28 cellular contexts compared by ENCODE assay signal in genomic region chr13:97798836-97799235, GRCh38.
DNase-seq lines count a peak whose midpoint lies in the region; ATAC-seq and TF ChIP-seq lines count a peak whose summit lies in the region.
"Had no signal": no experiment of that assay in that cellular context is flagged by ENCODE, and none has a peak within 500 bp of the region (broad histone marks: within the 10 kb centered on the region; RNA-seq: fewer than 3 reads in every experiment).

No MANE protein-coding gene starts in this region.

- no peak overlapping the region for H2BK15ac ChIP-seq in IMR-90 (ENCODE audit: low read depth, low read length)

- H3K36me3 ChIP-seq in heart right ventricle (no peaks in the 10 kb centered on the region), IMR-90 (ENCODE audit: control insufficient read depth, insufficient read depth, low read length) (no peaks in the 10 kb centered on the region)
- H3K36me3 ChIP-seq: SJSA1, upper lobe of right lung, WERI-Rb-1 had no signal

- H2AFZ ChIP-seq in IMR-90 (replicated peaks; ENCODE audit: low read length, poor library complexity) = no peak overlapping the region

- CTCF ChIA-PET in IMR-90 (lab: Yijun Ruan, JAX) = interaction anchor here (0.7 kb wide), 1 partner anchor 8 kb away, joined by 3 read pairs; no protein-coding TSS in a partner anchor

- peak overlapping the region; percentile 55; the same call in 1 of the 2 replicates for H3K4me2 ChIP-seq in IMR-90 (ENCODE audit: low read depth, low read length)

- H4K8ac ChIP-seq in IMR-90 (ENCODE audit: low read depth in 2 of 2, low read length in 2 of 2) = no peak overlapping the region

- TF ChIP-seq CTCF in heart right ventricle (IDR thresholded peaks at IDR 0.05) (no peak), IMR-90 (conservative IDR thresholded peaks at IDR 0.05; ENCODE audit: low read depth, low read length) (no peak), fibroblast of mammary gland (conservative IDR thresholded peaks at IDR 0.05; ENCODE audit: control insufficient read depth, insufficient read depth, low read depth, low read length) (no peak)

- H4K20me1 ChIP-seq in IMR-90 (ENCODE audit: insufficient read depth, low read length) = no peaks in the 10 kb centered on the region

- no peaks in the 10 kb centered on the region for H3K4me1 ChIP-seq in heart right ventricle
- peaks cover 2% of the 10 kb centered on the region; the same call in 1 of the 2 replicates for H3K4me1 ChIP-seq in IMR-90 (ENCODE audit: control insufficient read depth, insufficient read depth, low read length)
- H3K4me1 ChIP-seq: foreskin keratinocyte, SJSA1, upper lobe of right lung had no signal

- no peak for TF ChIP-seq POLR2A in IMR-90 (IDR thresholded peaks at IDR 0.05; ENCODE audit: low read depth, low read length)

- H2BK20ac ChIP-seq in IMR-90 (ENCODE audit: low read depth, low read length) = no peak overlapping the region

- H2BK120ac ChIP-seq in IMR-90 (ENCODE audit: low read depth, low read length) = no peak overlapping the region

- POLR2A ChIA-PET in IMR-90 (lab: Charles Lee; ENCODE audit: unreplicated experiment) = no interaction called here

- H2BK5ac ChIP-seq in IMR-90 (ENCODE audit: low read depth, low read length, poor library complexity, severe bottlenecking) = no peak overlapping the region

- H3K4ac ChIP-seq in IMR-90 (ENCODE audit: low read depth, low read length) = no peak overlapping the region

- H3K9me3 Mint-ChIP-seq in activated naive CD8-positive, alpha-beta T cell treated with anti-CD3 and anti-CD28 coated beads, Interleukin-2, amount 50 U/mL, for 24 hours = peaks cover 25% of the 10 kb centered on the region

- no peaks in the 10 kb centered on the region for H3K4me1 Mint-ChIP-seq in activated naive CD8-positive, alpha-beta T cell treated with anti-CD3 and anti-CD28 coated beads, Interleukin-2, amount 50 U/mL, for 24 hours
- H3K4me1 Mint-ChIP-seq: activated CD4-positive, alpha-beta T cell treated with anti-CD3 and anti-CD28 coated beads, Interleukin-2, amount 10 ng/mL, durations not matched to agents 24 days and 14 days; activated naive CD8-positive, alpha-beta T cell treated with anti-CD3 and anti-CD28 coated beads for 36 hours; B cell; natural killer cell had no signal

- no peak overlapping the region for H3K14ac ChIP-seq in IMR-90 (replicated peaks; ENCODE audit: low read depth, low read length)

- no peak overlapping the region for H4K91ac ChIP-seq in IMR-90 (ENCODE audit: insufficient read depth, low read depth, low read length)

- no peaks in the 10 kb centered on the region for H3K9me1 ChIP-seq in IMR-90 (ENCODE audit: insufficient read depth, low read length)

- no peak overlapping the region for H3K18ac ChIP-seq in IMR-90 (ENCODE audit: low read depth, low read length)

- peaks cover 0 to 19% (median 13%) of the 10 kb centered on the region in 11 donors for H3K9me3 ChIP-seq in heart right ventricle
- no peaks in the 10 kb centered on the region for H3K9me3 ChIP-seq in IMR-90 (ENCODE audit: control insufficient read depth, insufficient read depth, low read length)

- BruUV-seq in IMR-90 (replicated peaks; lab: Mats Ljungman, UMichigan) = no TSS peak

- no peak overlapping the region for H3K4me3 ChIP-seq in heart right ventricle
- H3K4me3 ChIP-seq in IMR-90 (ENCODE audit: insufficient read depth, low read depth, low read length) = no peak overlapping the region
- H3K4me3 ChIP-seq in fibroblast of mammary gland (ENCODE audit: control insufficient read depth, low read depth, low read length) = no peak overlapping the region
- H3K4me3 ChIP-seq: mucosa of descending colon, SJSA1, skin epidermis, upper lobe of right lung had no signal

- no peak overlapping the region for H4K5ac ChIP-seq in IMR-90 (ENCODE audit: low read depth, low read length)

- peaks cover 10% of the 10 kb centered on the region for H3K27me3 Mint-ChIP-seq in activated naive CD8-positive, alpha-beta T cell treated with anti-CD3 and anti-CD28 coated beads, Interleukin-2, amount 50 U/mL, for 24 hours
- H3K27me3 Mint-ChIP-seq: activated CD4-positive, alpha-beta T cell treated with anti-CD3 and anti-CD28 coated beads, Interleukin-2, amount 10 ng/mL, durations not matched to agents 24 days and 14 days had no signal

- DNase-seq in Right ventricle myocardium superior (no peak), heart right ventricle (no peak), IMR-90 (peak; percentile 15), fibroblast of mammary gland (ENCODE audit: low read depth) (peak; percentile 90), smooth muscle cell of the brain vasculature (ENCODE audit: low read depth, low spot score) (peak; percentile 88), globus pallidus (ENCODE audit: low spot score) (no peak)
- no peak for DNase-seq in activated naive CD8-positive, alpha-beta T cell treated with anti-CD3 and anti-CD28 coated beads, Interleukin-2, amount 50 U/mL, for 24 hours
- DNase-seq: activated CD4-positive, alpha-beta T cell treated with anti-CD3 and anti-CD28 coated beads, Interleukin-2, amount 10 ng/mL, durations not matched to agents 24 days and 14 days; activated effector memory CD4-positive, alpha-beta T cell treated with Interleukin-2 at 50 U/mL for 16 hours; activated naive CD8-positive, alpha-beta T cell treated with anti-CD3 and anti-CD28 coated beads for 36 hours; activated T-cell treated with anti-CD3 and anti-CD28 coated beads, Interleukin-2, amount 50 U/mL, for 1 hour; CD8-positive, alpha-beta T cell; cerebellar nuclear complex; foreskin keratinocyte; kidney glomerular epithelial cell; mucosa of descending colon; natural killer cell; NCI-H1092; NCI-H1694; NCI-H446 treated with DMSO at 0.1 percent for 48 hours; stimulated activated naive CD4-positive, alpha-beta T cell; T1000; upper lobe of right lung; WERI-Rb-1 had no signal

- no peaks in the 10 kb centered on the region for H3K36me3 Mint-ChIP-seq in activated naive CD8-positive, alpha-beta T cell treated with anti-CD3 and anti-CD28 coated beads, Interleukin-2, amount 50 U/mL, for 24 hours (ENCODE audit: low read depth)
- H3K36me3 Mint-ChIP-seq: activated naive CD8-positive, alpha-beta T cell treated with anti-CD3 and anti-CD28 coated beads for 36 hours; CD8-positive, alpha-beta T cell had no signal

- H2AK5ac ChIP-seq in IMR-90 (ENCODE audit: low read depth, low read length) = no peak overlapping the region

- 81 to 84% methylated on average over 7 of the region's 7 CpGs for WGBS in heart right ventricle, 2 donors
- WGBS in IMR-90 (ENCODE audit: extremely low coverage in 2 of 2, insufficient read length in 1 of 2), 2 experiments = 8% methylated on average over 6 of the region's 7 CpGs; no CpG with 5 or more reads in 1 of the 2 experiments

- in situ Hi-C loops in IMR-90 (cut with MboI; ENCODE audit: low sequenced_read_pairs) = no loop called here

- H3K27me3 ChIP-seq in heart right ventricle (no peaks in the 10 kb centered on the region), IMR-90 (ENCODE audit: control insufficient read depth, insufficient read depth, low read length) (peaks cover 9% of the 10 kb centered on the region)
- H3K27me3 ChIP-seq: SJSA1, upper lobe of right lung had no signal

- no peak overlapping the region for H3K23ac ChIP-seq in IMR-90 (ENCODE audit: low read depth, low read length)

- no peak overlapping the region for H3K9ac ChIP-seq in IMR-90 (ENCODE audit: low read depth, low read length)

- TF ChIP-seq RAD21 in IMR-90 (IDR thresholded peaks at IDR 0.05; ENCODE audit: low read length) = no peak

- ATAC-seq in Right ventricle myocardium superior (ENCODE audit: poor library complexity) = peak; percentile 41
- no peak for ATAC-seq in heart right ventricle
- ATAC-seq in IMR-90 (ENCODE audit: low read depth) = peak; percentile 59
- ATAC-seq in activated naive CD8-positive, alpha-beta T cell treated with anti-CD3 and anti-CD28 coated beads, Interleukin-2, amount 50 U/mL, for 24 hours = no peak
- ATAC-seq in GM21786 (IDR thresholded peaks at IDR 0.05; ENCODE audit: unreplicated experiment) = no peak
- ATAC-seq: CD8-positive, alpha-beta T cell; foreskin keratinocyte; mucosa of descending colon; natural killer cell; upper lobe of right lung had no signal

- no peak overlapping the region for H3K4me3 Mint-ChIP-seq in activated naive CD8-positive, alpha-beta T cell treated with anti-CD3 and anti-CD28 coated beads, Interleukin-2, amount 50 U/mL, for 24 hours
- H3K4me3 Mint-ChIP-seq: activated CD4-positive, alpha-beta T cell treated with anti-CD3 and anti-CD28 coated beads, Interleukin-2, amount 10 ng/mL, durations not matched to agents 24 days and 14 days; activated naive CD8-positive, alpha-beta T cell treated with anti-CD3 and anti-CD28 coated beads for 36 hours; B cell; CD8-positive, alpha-beta T cell; natural killer cell had no signal

- no peaks in the 10 kb centered on the region for H3K79me1 ChIP-seq in IMR-90 (ENCODE audit: low read depth in 1 of 2, low read length in 2 of 2)

- dilution Hi-C loops in IMR-90 (cut with HindIII; ENCODE audit: low sequenced_read_pairs, unreplicated experiment) = no loop called here

- no peak overlapping the region for H3K56ac ChIP-seq in IMR-90 (ENCODE audit: extremely low read depth, insufficient read depth, low read length)

- intact Hi-C loops in Right ventricle myocardium superior (cut with DNase I) = no loop called here
- intact Hi-C loops in heart right ventricle (cut with DNase I) = loop anchor here in 1 of 10 donors (10.0 kb wide), 1 partner anchor 784 kb away; no protein-coding TSS in a partner anchor
- intact Hi-C loops in IMR-90 (cut with micrococcal nuclease) = loop anchor here (10.0 kb wide), 1 partner anchor 224 kb away; no protein-coding TSS in a partner anchor

- H3K27ac ChIP-seq in heart right ventricle (no peak overlapping the region), IMR-90 (ENCODE audit: insufficient read depth, low read length) (no peak overlapping the region)
- H3K27ac ChIP-seq: foreskin keratinocyte, SJSA1, skin epidermis, upper lobe of right lung, WERI-Rb-1 had no signal

- no peak overlapping the region for H3K27ac Mint-ChIP-seq in activated naive CD8-positive, alpha-beta T cell treated with anti-CD3 and anti-CD28 coated beads, Interleukin-2, amount 50 U/mL, for 24 hours
- H3K27ac Mint-ChIP-seq: activated CD4-positive, alpha-beta T cell treated with anti-CD3 and anti-CD28 coated beads, Interleukin-2, amount 10 ng/mL, durations not matched to agents 24 days and 14 days; activated naive CD8-positive, alpha-beta T cell treated with anti-CD3 and anti-CD28 coated beads for 36 hours; B cell; CD8-positive, alpha-beta T cell; natural killer cell had no signal

- H2AK9ac ChIP-seq in IMR-90 (replicated peaks; ENCODE audit: low read depth, low read length, poor library complexity) = no peak overlapping the region

TF ChIP-seq in IMR-90, 13 proteins besides CTCF, POLR2A, EP300 and RAD21 (continues in another document):
- TF ChIP-seq CEBPB (IDR thresholded peaks at IDR 0.05; ENCODE audit: low read depth, low read length) (no peak), BHLHE40 (IDR thresholded peaks at IDR 0.05; ENCODE audit: low read depth, low read length) (no peak), CHD1 (IDR thresholded peaks at IDR 0.05; ENCODE audit: low read depth, low read length) (no peak)

Comparison
In these comparisons a context has a peak if more than half of its experiments do, and no peak if none do; other contexts are left out.
1. ATAC-seq: peak in Right ventricle myocardium superior (single experiment) and IMR-90 (single experiment); none in heart right ventricle (0 of 8), activated naive CD8-positive, alpha-beta T cell treated with anti-CD3 and anti-CD28 coated beads, Interleukin-2, amount 50 U/mL, for 24 hours (single experiment) and GM21786 (single experiment).
2. DNase-seq: peak in IMR-90 (single experiment), fibroblast of mammary gland (single experiment) and smooth muscle cell of the brain vasculature (single experiment); none in Right ventricle myocardium superior (single experiment), heart right ventricle (0 of 2), activated naive CD8-positive, alpha-beta T cell treated with anti-CD3 and anti-CD28 coated beads, Interleukin-2, amount 50 U/mL, for 24 hours (single experiment) and globus pallidus (single experiment).